ENCODE assay signal across 14 cellular contexts in the genomic region with DNA sequence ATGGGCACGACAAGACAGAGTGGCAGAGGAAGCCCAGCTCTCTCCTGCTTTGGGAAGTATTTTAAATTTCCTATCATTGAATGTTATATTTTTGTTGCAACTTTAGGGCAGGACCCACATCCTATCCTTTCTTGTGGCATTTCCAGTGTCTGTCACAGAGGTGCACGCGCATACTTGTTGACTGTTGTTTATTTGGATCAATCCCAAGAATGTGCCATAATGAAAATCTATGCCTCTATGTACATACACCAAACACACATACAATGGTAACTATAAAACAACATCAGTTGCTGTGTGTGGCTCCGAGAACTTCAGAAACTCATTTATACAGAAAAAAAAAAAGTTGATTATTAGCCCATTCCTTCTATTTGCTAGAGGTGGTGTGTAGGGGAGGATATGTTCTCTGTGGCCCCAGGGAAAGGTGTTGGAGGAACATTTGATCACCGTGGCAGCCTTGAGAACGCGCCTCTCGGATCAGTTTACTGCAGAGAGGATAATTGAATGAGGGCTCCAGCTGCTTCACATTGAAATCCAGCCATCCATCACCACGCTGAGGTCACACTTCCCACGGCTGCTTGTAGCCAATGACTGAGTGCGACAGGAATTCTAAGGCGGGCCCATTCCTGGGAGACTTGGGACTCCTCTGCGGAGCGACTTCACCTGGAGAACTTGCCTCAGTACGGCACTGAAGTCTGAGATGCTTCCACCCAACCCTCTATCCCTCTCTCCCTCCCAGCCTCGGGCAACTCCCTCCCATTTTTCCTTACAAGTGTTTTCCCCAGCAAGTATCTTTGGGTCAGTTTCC. TPM values are rescaled to one million over a fixed set of nuclear protein-coding genes. Genes with fewer than 3 reads are reported as not detected.
DNase-seq lines count a peak whose midpoint lies in the region; ATAC-seq, FAIRE-seq and TF ChIP-seq lines count a peak whose summit lies in the region.
"Had no signal": no experiment of that assay in that cellular context is flagged by ENCODE, and none has a peak within 500 bp of the region (broad histone marks: within the 10 kb centered on the region; RNA-seq: fewer than 3 reads in every experiment).

No MANE protein-coding gene starts in this region.

- no peaks in the 10 kb centered on the region for H3K9me3 ChIP-seq in H1 (ENCODE audit: insufficient read depth in 2 of 2, low read depth in 1 of 2, low read length in 1 of 2)
- no peaks in the 10 kb centered on the region for H3K9me3 ChIP-seq in trophoblast cell (ENCODE audit: insufficient read depth, low read depth, low read length)

- H2AFZ ChIP-seq in H1 (ENCODE audit: low read length): 0 out of 2 replicates have a peak overlapping the region, but pooled peaks have one; percentile 70
- H2AFZ ChIP-seq in trophoblast cell (ENCODE audit: insufficient read depth, low read length, poor library complexity): no peak overlapping the region

- TF ChIP-seq RAD21 in Ishikawa (IDR thresholded peaks at IDR 0.05; ENCODE audit: low read depth) (no peak), H1 (IDR thresholded peaks at IDR 0.05 in 1 of 2, conservative IDR thresholded peaks at IDR 0.05 in 1 of 2; ENCODE audit: low read depth in 2 of 2, low read length in 2 of 2) (no peak)

- H3K4me3 ChIP-seq in H1 (ENCODE audit: extremely low read depth in 1 of 4, insufficient read depth in 2 of 4, low read depth in 3 of 4, low read length in 4 of 4) (peak overlapping the region in 1 of 4 experiments; percentile 35; a peak in 1 of 8 replicates), trophoblast cell (ENCODE audit: low read depth, low read length) (no peak overlapping the region)

- H3K4ac ChIP-seq in H1 (replicated peaks; ENCODE audit: insufficient read length, low read depth, low read length) (no peak overlapping the region), trophoblast cell (ENCODE audit: low read depth, low read length) (no peak overlapping the region)

- H3K9ac ChIP-seq in H1 (replicated peaks in 1 of 4; ENCODE audit: extremely low read depth in 1 of 4, low read depth in 3 of 4, low read length in 3 of 4): no peak overlapping the region
- no peak overlapping the region for H3K9ac ChIP-seq in trophoblast cell (ENCODE audit: low read length)

- TF ChIP-seq EP300 in Ishikawa (IDR thresholded peaks at IDR 0.05; ENCODE audit: borderline replicate concordance) (no peak), H1 (IDR thresholded peaks at IDR 0.05; ENCODE audit: borderline replicate concordance in 1 of 2, low read depth in 2 of 2, low read length in 2 of 2) (no peak)

- H2BK12ac ChIP-seq in H1 (ENCODE audit: low read depth, low read length) (no peak overlapping the region), trophoblast cell (ENCODE audit: low read length) (no peak overlapping the region)

- H4K20me1 ChIP-seq in H1 (replicated peaks in 1 of 2; ENCODE audit: control insufficient read depth in 1 of 2, insufficient read depth in 2 of 2, low read length in 2 of 2): no peaks in the 10 kb centered on the region

- no peak overlapping the region for H3K27ac ChIP-seq in H1 (ENCODE audit: low read depth, low read length)
- H3K27ac ChIP-seq in trophoblast cell (ENCODE audit: low read depth, low read length): no peak overlapping the region

- H3K79me1 ChIP-seq in H1 (ENCODE audit: low read depth, low read length) (no peaks in the 10 kb centered on the region), trophoblast cell (ENCODE audit: low read length) (no peaks in the 10 kb centered on the region)

- H4K8ac ChIP-seq in H1 (ENCODE audit: extremely low read depth, insufficient read depth, low read length): no peak overlapping the region
- H4K8ac ChIP-seq in trophoblast cell (ENCODE audit: low read depth, low read length): no peak overlapping the region

- 34% methylated on average over 14 of the region's 16 CpGs; no CpG with 5 or more reads in 1 of the 2 experiments for WGBS in H1 (ENCODE audit: extremely low coverage in 1 of 2, insufficient coverage in 1 of 2, insufficient read length in 1 of 2, insufficient replicate concordance in 2 of 2, low coverage in 1 of 2, low lambda C conversion rate in 2 of 2, missing lambda C conversion rate in 1 of 2), 2 experiments
- no CpG with 5 or more reads among the region's 16 CpGs for WGBS in trophoblast cell (ENCODE audit: extremely low coverage, insufficient coverage, insufficient read length)

- no peak overlapping the region for H2BK120ac ChIP-seq in H1 (replicated peaks; ENCODE audit: low read depth, low read length)
- no peak overlapping the region for H2BK120ac ChIP-seq in trophoblast cell (ENCODE audit: insufficient read depth, low read length, poor library complexity)

- H2BK5ac ChIP-seq in H1 (ENCODE audit: low read depth, low read length): no peak overlapping the region
- no peak overlapping the region for H2BK5ac ChIP-seq in trophoblast cell (ENCODE audit: low read depth, low read length, poor library complexity)

- H3K4me1 ChIP-seq in H1 (replicated peaks in 1 of 4; ENCODE audit: control insufficient read depth in 3 of 4, insufficient read depth in 4 of 4, low read length in 3 of 4) (peaks cover 0 to 4% (median 1%) of the 10 kb centered on the region in 4 experiments; a peak in 2 of 7 replicates), trophoblast cell (ENCODE audit: control insufficient read depth in 1 of 2, insufficient read depth in 2 of 2, low read length in 2 of 2) (peaks cover 0 to 3% of the 10 kb centered on the region in 2 experiments)

- DNase-seq in NCI-H2196 treated with DMSO at 0.1 percent for 48 hours (lab: John Stamatoyannopoulos, UW; ENCODE audit: unreplicated experiment): peak; percentile 27
- DNase-seq in H1 (ENCODE audit: low read depth in 1 of 2, low spot score in 2 of 2): peak; percentile 21 to 61
- DNase-seq in trophoblast cell: peak; percentile 80 to 82
- no peak for DNase-seq in activated CD4-positive, alpha-beta T cell treated with anti-CD3 and anti-CD28 coated beads for 48 hours
- DNase-seq: anterior cingulate cortex; CD8-positive, alpha-beta memory T cell; natural killer cell; stimulated activated CD8-positive, alpha-beta memory T cell treated with anti-CD3 and anti-CD28 coated beads, Interleukin-4, amount 100 ng/mL, for 48 hours had no signal

- H3K4me2 ChIP-seq in H1 (ENCODE audit: insufficient read depth in 1 of 2, low read depth in 2 of 2, low read length in 2 of 2) (peak overlapping the region; percentile 38 to 45), trophoblast cell (ENCODE audit: low read length) (no peak overlapping the region)

- H3K36me3 ChIP-seq in H1 (ENCODE audit: control insufficient read depth in 2 of 4, insufficient read depth in 4 of 4, low read length in 3 of 4) (no peaks in the 10 kb centered on the region), trophoblast cell (ENCODE audit: control insufficient read depth in 1 of 2, insufficient read depth in 2 of 2, low read length in 2 of 2) (no peaks in the 10 kb centered on the region)

- FAIRE-seq in H1 (lab: Jason Lieb, UNC): peak; percentile 96
- FAIRE-seq: endometrium had no signal

- H3K14ac ChIP-seq in H1 (ENCODE audit: insufficient read length) (no peak overlapping the region), trophoblast cell (ENCODE audit: low read length) (no peak overlapping the region)

- no peak overlapping the region for H3K18ac ChIP-seq in H1 (ENCODE audit: extremely low read depth, low read length)
- H3K18ac ChIP-seq in trophoblast cell (ENCODE audit: low read length): no peak overlapping the region

- no peak overlapping the region for H2BK20ac ChIP-seq in H1 (ENCODE audit: low read length)

- TF ChIP-seq CTCF in H1 (IDR thresholded peaks at IDR 0.05; ENCODE audit: control extremely low read depth in 1 of 3, insufficient read depth in 1 of 3, low read depth in 1 of 3, low read length in 3 of 3): no peak

- H3K56ac ChIP-seq in H1 (replicated peaks; ENCODE audit: insufficient read length, low read depth, low read length): no peak overlapping the region

- no peaks in the 10 kb centered on the region for H3K27me3 ChIP-seq in H1 (replicated peaks in 1 of 4; ENCODE audit: control insufficient read depth in 3 of 4, extremely low read depth in 1 of 4, insufficient read depth in 3 of 4, low read length in 3 of 4)
- no peaks in the 10 kb centered on the region for H3K27me3 ChIP-seq in trophoblast cell (ENCODE audit: insufficient read depth, low read length)

- POLR2A ChIA-PET in H1 (lab: Charles Lee; ENCODE audit: partially characterized antibody): no interaction called here

- no peak for ATAC-seq in HG02588 (IDR thresholded peaks at IDR 0.05; ENCODE audit: unreplicated experiment)
- ATAC-seq in HG02981 (IDR thresholded peaks at IDR 0.05; ENCODE audit: unreplicated experiment): no peak
- ATAC-seq in GM19324 (IDR thresholded peaks at IDR 0.05; ENCODE audit: low FRiP score, unreplicated experiment): no peak
- ATAC-seq: natural killer cell, Panc1 had no signal

- no peaks in the 10 kb centered on the region for H3K23me2 ChIP-seq in H1 (ENCODE audit: low read depth, low read length)

- no peak overlapping the region for H2BK15ac ChIP-seq in H1 (ENCODE audit: low read length)

- H4K5ac ChIP-seq in H1 (ENCODE audit: insufficient read length, low read depth, low read length): no peak overlapping the region

- no peak overlapping the region for H3K23ac ChIP-seq in H1 (ENCODE audit: insufficient read length)
- H3K23ac ChIP-seq in trophoblast cell (ENCODE audit: low read length): no peak overlapping the region

- no peak overlapping the region for H4K12ac ChIP-seq in trophoblast cell (ENCODE audit: low read depth, low read length)

- no peak for TF ChIP-seq POLR2A in H1 (IDR thresholded peaks at IDR 0.05; ENCODE audit: control extremely low read depth in 1 of 2, low read depth in 2 of 2, low read length in 2 of 2)

- H2AK5ac ChIP-seq in H1 (ENCODE audit: low read depth, low read length) (no peak overlapping the region), trophoblast cell (ENCODE audit: low read length) (no peak overlapping the region)

- H3K79me2 ChIP-seq in H1 (ENCODE audit: control insufficient read depth in 1 of 2, insufficient read depth in 2 of 2, low read length in 2 of 2) (no peaks in the 10 kb centered on the region), trophoblast cell (ENCODE audit: control insufficient read depth, insufficient read depth, low read length, poor library complexity) (no peaks in the 10 kb centered on the region)

- H4K91ac ChIP-seq in H1 (replicated peaks; ENCODE audit: insufficient read length, low read length) (no peak overlapping the region), trophoblast cell (ENCODE audit: low read depth, low read length) (no peak overlapping the region)

- CTCF ChIA-PET in H1 (lab: Charles Lee; ENCODE audit: partially characterized antibody): no interaction called here

RNA-seq across cellular contexts. Expression of gene SMPX, which starts 19.6 kb away (rescaled TPM):
- not detected in 2 replicates for total RNA-seq in H1 (2021; fragmentation: NEBNext Ultra II Directional; extraction: Animal tissue kit (Norgen Biotek cat#: 25700))
- not detected in 2 replicates for polyA plus RNA-seq in H1 (2011; rRNA removed)
- not detected for polyA plus RNA-seq in H1 (2011; cell fraction: cytosol; rRNA removed)
- polyA plus RNA-seq in H1 (2011; cell fraction: nucleus; rRNA removed): not detected
- polyA plus RNA-seq in H1 (2012, experiment 1 of 2): not detected in 4 replicates
- not detected for polyA plus RNA-seq in H1 (2012, experiment 2 of 2)
- 0.12 TPM for polyA plus RNA-seq in H1 (2013, experiment 1 of 2)
- 0.07 TPM for polyA plus RNA-seq in H1 (2013, experiment 2 of 2)
- polyA minus RNA-seq in H1 (2011; rRNA and poly(A)+ RNA removed): not detected in 2 replicates
- polyA minus RNA-seq in H1 (2011; cell fraction: cytosol; rRNA and poly(A)+ RNA removed): not detected
- not detected for polyA minus RNA-seq in H1 (2011; cell fraction: nucleus; rRNA and poly(A)+ RNA removed)
- 0.18 and 0.31 TPM in 2 replicates for polyA plus RNA-seq in trophoblast cell (2013)
- total RNA-seq: CD8-positive, alpha-beta memory T cell; natural killer cell had no signal
- polyA plus RNA-seq: CD8-positive, alpha-beta memory T cell had no signal
